1 cellular context compared by ENCODE assay signal in the genomic region with DNA sequence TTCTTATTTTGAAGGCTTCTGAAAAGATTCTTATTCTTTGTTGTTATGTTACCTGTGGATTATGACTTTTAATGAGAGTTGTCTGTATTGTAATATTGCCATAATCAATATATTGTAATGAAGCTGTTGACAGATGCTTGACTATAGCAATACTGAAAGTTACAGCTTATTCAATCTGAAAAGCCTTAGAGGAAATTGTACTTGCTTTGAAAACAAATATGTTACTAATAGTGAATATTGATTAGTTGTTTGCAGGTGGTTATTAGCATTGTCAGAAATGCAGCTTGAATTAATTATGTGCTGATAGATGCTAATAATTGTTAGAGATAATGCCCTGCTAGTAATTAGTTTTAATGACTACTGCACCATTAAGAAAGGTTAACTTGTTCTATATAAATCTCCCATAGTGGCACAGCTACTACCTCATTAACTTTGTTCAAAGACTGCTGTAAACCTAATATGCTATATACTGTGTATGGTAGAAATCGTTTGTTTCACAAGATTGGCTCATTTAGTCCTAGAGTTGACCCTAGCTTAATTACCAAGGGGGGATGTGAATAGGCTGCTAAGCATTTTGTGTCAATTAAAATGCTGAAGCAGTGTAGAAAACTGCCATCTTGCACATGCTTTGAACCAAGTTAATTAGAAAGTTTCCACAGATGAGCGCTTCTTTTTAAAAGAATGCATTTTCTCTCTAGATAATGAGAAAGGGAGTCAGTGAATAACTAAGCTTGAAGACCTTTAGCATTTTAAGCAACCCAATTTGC.
TF ChIP-seq lines count a peak whose summit lies in the region.

No MANE protein-coding gene starts in this region.

TF ChIP-seq in K562, 482 proteins besides CTCF, POLR2A, EP300 and RAD21:
- TF ChIP-seq DACH1 (IDR thresholded peaks at IDR 0.05; ENCODE audit: partially characterized antibody) (peak; percentile 18), GTF2E2 (tag; IDR thresholded peaks at IDR 0.05) (no peak)
